ENCODE assay signal across 12 cellular contexts in genomic region chr1:237269938-237270337, GRCh38.
DNase-seq lines count a peak whose midpoint lies in the region; ATAC-seq lines count a peak whose summit lies in the region.
"Had no signal": no experiment of that assay in that cellular context is flagged by ENCODE, and none has a peak within 500 bp of the region (broad histone marks: within the 10 kb centered on the region; RNA-seq: fewer than 3 reads in every experiment).

No MANE protein-coding gene starts in this region.

- peaks cover 4% of the 10 kb centered on the region for H3K36me3 Mint-ChIP-seq in activated T-helper 2 cell treated with anti-CD3 and anti-CD28 coated beads, Interferon-gamma antibody, Interleukin-2, Interleukin-4, amounts not matched to agents 10 μg/mL and 5 μg/mL and 100 μg/mL, durations not matched to agents 14 hours and 24 hours and 36 hours (ENCODE audit: low read depth)

- peak overlapping the region; percentile 84 for H3K27ac Mint-ChIP-seq in activated T-helper 2 cell treated with anti-CD3 and anti-CD28 coated beads, Interferon-gamma antibody, Interleukin-2, Interleukin-4, amounts not matched to agents 10 μg/mL and 5 μg/mL and 100 μg/mL, durations not matched to agents 14 hours and 24 hours and 36 hours

- no peaks in the 10 kb centered on the region for H3K27me3 Mint-ChIP-seq in activated T-helper 2 cell treated with anti-CD3 and anti-CD28 coated beads, Interferon-gamma antibody, Interleukin-2, Interleukin-4, amounts not matched to agents 10 μg/mL and 5 μg/mL and 100 μg/mL, durations not matched to agents 14 hours and 24 hours and 36 hours (ENCODE audit: low read depth)

- peaks cover 37% of the 10 kb centered on the region for H3K4me1 Mint-ChIP-seq in activated T-helper 2 cell treated with anti-CD3 and anti-CD28 coated beads, Interferon-gamma antibody, Interleukin-2, Interleukin-4, amounts not matched to agents 10 μg/mL and 5 μg/mL and 100 μg/mL, durations not matched to agents 14 hours and 24 hours and 36 hours (ENCODE audit: low read depth)

- no peaks in the 10 kb centered on the region for H3K9me3 Mint-ChIP-seq in activated T-helper 2 cell treated with anti-CD3 and anti-CD28 coated beads, Interferon-gamma antibody, Interleukin-2, Interleukin-4, amounts not matched to agents 10 μg/mL and 5 μg/mL and 100 μg/mL, durations not matched to agents 14 hours and 24 hours and 36 hours

- intact Hi-C loops in activated T-helper 2 cell treated with anti-CD3 and anti-CD28 coated beads, Interferon-gamma antibody, Interleukin-2, Interleukin-4, amounts not matched to agents 10 μg/mL and 5 μg/mL and 100 μg/mL, durations not matched to agents 14 hours and 24 hours and 36 hours (cut with micrococcal nuclease) = loop anchor here (1.0 to 2.0 kb wide), 2 partner anchors 34 to 141 kb away; no protein-coding TSS in a partner anchor

- ATAC-seq in GM18511 (IDR thresholded peaks at IDR 0.05; ENCODE audit: unreplicated experiment) (peak; percentile 63), GM18870 (IDR thresholded peaks at IDR 0.05; ENCODE audit: unreplicated experiment) (peak; percentile 78), HG02885 (IDR thresholded peaks at IDR 0.05; ENCODE audit: poor library complexity, unreplicated experiment) (peak; percentile 65), HG03571 (IDR thresholded peaks at IDR 0.05; ENCODE audit: unreplicated experiment) (no peak), GM18907 (IDR thresholded peaks at IDR 0.05; ENCODE audit: unreplicated experiment) (no peak)

- peak overlapping the region; percentile 75 for H3K4me3 Mint-ChIP-seq in activated T-helper 2 cell treated with anti-CD3 and anti-CD28 coated beads, Interferon-gamma antibody, Interleukin-2, Interleukin-4, amounts not matched to agents 10 μg/mL and 5 μg/mL and 100 μg/mL, durations not matched to agents 14 hours and 24 hours and 36 hours (ENCODE audit: low read depth)

- no peak for DNase-seq in activated T-helper 2 cell treated with anti-CD3 and anti-CD28 coated beads, Interferon-gamma antibody, Interleukin-2, Interleukin-4, amounts not matched to agents 10 μg/mL and 5 μg/mL and 100 μg/mL, durations not matched to agents 14 hours and 24 hours and 36 hours (ENCODE audit: low spot score)
- DNase-seq in A172 (ENCODE audit: low spot score) = no peak
- DNase-seq: activated CD4-positive, alpha-beta T cell treated with anti-CD3 and anti-CD28 coated beads, Interleukin-2, amount 50 U/mL, for 48 hours; cerebellar nuclear complex; GM23248; MG63; NCI-H446 had no signal

Comparison
In these comparisons a context has a peak if more than half of its experiments do, and no peak if none do; other contexts are left out.
1. ATAC-seq: peak in GM18511 (single experiment), GM18870 (single experiment) and HG02885 (single experiment); none in HG03571 (single experiment) and GM18907 (single experiment).